ENCODE assay signal across 9 cellular contexts in genomic region chr2:137173514-137173913, GRCh38.
DNase-seq lines count a peak whose midpoint lies in the region; ATAC-seq and TF ChIP-seq lines count a peak whose summit lies in the region.
"Had no signal": no experiment of that assay in that cellular context is flagged by ENCODE, and none has a peak within 500 bp of the region (broad histone marks: within the 10 kb centered on the region; RNA-seq: fewer than 3 reads in every experiment).

No MANE protein-coding gene starts in this region.

- in situ Hi-C loops in gastrocnemius medialis (cut with MboI; ENCODE audit: low sequenced_read_pairs in 4 of 4) (no loop called here), transverse colon (cut with MboI; ENCODE audit: low pct_ligation_motif_present in 1 of 4, low pct_unique_long_range_greater_than_20kb in 1 of 4, low sequenced_read_pairs in 3 of 4) (no loop called here)

- TF ChIP-seq POLR2A in gastrocnemius medialis (IDR thresholded peaks at IDR 0.05) (no peak), uterus (IDR thresholded peaks at IDR 0.05) (no peak), transverse colon (IDR thresholded peaks at IDR 0.05) (no peak)

- peak; percentile 92 for ATAC-seq in GM21381 (IDR thresholded peaks at IDR 0.05; ENCODE audit: unreplicated experiment)
- peak; percentile 94 for ATAC-seq in HG03565 (IDR thresholded peaks at IDR 0.05; ENCODE audit: unreplicated experiment)
- no peak for ATAC-seq in gastrocnemius medialis

- no peaks in the 10 kb centered on the region for H3K4me1 ChIP-seq in gastrocnemius medialis
- H3K4me1 ChIP-seq in uterus: no peaks in the 10 kb centered on the region
- H3K4me1 ChIP-seq in transverse colon: no peaks in the 10 kb centered on the region

- H3K27me3 ChIP-seq in gastrocnemius medialis: no peaks in the 10 kb centered on the region
- H3K27me3 ChIP-seq in uterus: no peaks in the 10 kb centered on the region
- H3K27me3 ChIP-seq in transverse colon: no peaks in the 10 kb centered on the region

- H3K27ac ChIP-seq in gastrocnemius medialis (no peak overlapping the region), uterus (no peak overlapping the region), transverse colon (no peak overlapping the region)

- H3K4me3 ChIP-seq in epithelial cell of proximal tubule (ENCODE audit: low read depth, low read length) (no peak overlapping the region), gastrocnemius medialis (no peak overlapping the region), uterus (no peak overlapping the region), transverse colon (no peak overlapping the region)
- H3K4me3 ChIP-seq: HAP-1 had no signal

- no peak for TF ChIP-seq EP300 in transverse colon (IDR thresholded peaks at IDR 0.05; ENCODE audit: low read depth)

- DNase-seq in EH (ENCODE audit: low read depth) (peak; percentile 40), epithelial cell of proximal tubule (ENCODE audit: low read depth) (no peak), gastrocnemius medialis (no peak), NCI-H2107 (lab: John Stamatoyannopoulos, UW) (no peak), uterus (no peak), transverse colon (no peak)

- H3K9me3 ChIP-seq in gastrocnemius medialis: no peaks in the 10 kb centered on the region
- H3K9me3 ChIP-seq in uterus: no peaks in the 10 kb centered on the region
- H3K9me3 ChIP-seq in transverse colon: no peaks in the 10 kb centered on the region
- H3K9me3 ChIP-seq: HAP-1 had no signal

- intact Hi-C loops in gastrocnemius medialis (cut with DNase I; ENCODE audit: low total_unique reads): no loop called here
- intact Hi-C loops in uterus (cut with DNase I; ENCODE audit: low total_unique reads): no loop called here
- intact Hi-C loops in transverse colon (cut with DNase I; ENCODE audit: low total_unique reads): loop anchor here (10.0 kb wide), 1 partner anchor 1589 kb away; no protein-coding TSS in a partner anchor

- peak; percentile 72 for TF ChIP-seq CTCF in epithelial cell of proximal tubule (conservative IDR thresholded peaks at IDR 0.05; ENCODE audit: low read depth, low read length)
- TF ChIP-seq CTCF in gastrocnemius medialis (IDR thresholded peaks at IDR 0.05 in 4 of 5, conservative IDR thresholded peaks at IDR 0.05 in 1 of 5): no peak
- no peak for TF ChIP-seq CTCF in uterus (IDR thresholded peaks at IDR 0.05)
- no peak for TF ChIP-seq CTCF in transverse colon (IDR thresholded peaks at IDR 0.05)

- H3K36me3 ChIP-seq in gastrocnemius medialis: no peaks in the 10 kb centered on the region
- H3K36me3 ChIP-seq in uterus: no peaks in the 10 kb centered on the region
- no peaks in the 10 kb centered on the region for H3K36me3 ChIP-seq in transverse colon
- H3K36me3 ChIP-seq: HAP-1 had no signal

- 48 to 53% methylated on average over 3 of the region's 3 CpGs for WGBS in transverse colon (ENCODE audit: low coverage in 1 of 2), 2 donors

Comparison
In these comparisons a context has a peak if more than half of its experiments do, and no peak if none do; other contexts are left out.
1. ATAC-seq: peak in GM21381 (single experiment) and HG03565 (single experiment); none in gastrocnemius medialis (0 of 2).